In the genomic region with DNA sequence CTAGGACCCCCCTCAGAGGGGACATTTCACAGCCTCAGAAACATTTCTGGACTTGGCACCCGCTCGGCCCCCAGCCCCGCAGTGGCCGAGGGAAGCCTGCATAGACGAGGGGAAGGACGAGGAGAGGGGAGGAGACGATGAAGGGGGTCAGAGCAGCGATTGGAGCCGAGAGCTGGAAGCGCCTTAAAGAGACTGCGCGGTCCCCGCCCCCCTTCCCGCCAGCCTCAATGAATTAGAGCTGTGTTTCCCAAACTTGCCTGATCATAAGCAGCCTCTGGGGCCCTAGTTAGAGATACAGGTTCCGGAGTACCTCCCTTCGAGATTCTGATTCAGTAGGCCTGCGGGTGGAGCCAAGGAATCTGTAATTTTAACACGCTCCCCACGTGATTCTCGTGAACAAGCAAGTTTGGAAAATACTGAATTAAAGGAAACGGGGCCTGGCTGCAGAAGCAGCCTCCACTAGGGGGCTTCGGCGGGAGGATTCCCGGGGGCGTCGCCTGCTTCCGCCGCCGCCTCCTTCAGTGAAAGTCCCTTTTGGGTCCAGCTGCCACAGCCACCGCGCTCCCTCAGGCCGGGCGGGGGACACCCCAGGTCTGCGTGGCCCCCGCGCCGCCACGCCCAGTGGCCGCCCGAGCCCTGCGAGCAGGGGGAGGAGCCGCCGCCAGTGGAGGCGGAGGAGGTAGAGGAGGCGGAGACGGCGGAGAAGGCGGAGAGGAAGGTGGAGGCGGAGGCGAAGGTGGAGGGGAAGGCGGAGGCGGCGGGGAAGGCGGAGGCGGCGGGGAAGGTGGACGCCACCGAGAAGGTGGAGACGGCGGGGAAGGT, we compare ENCODE assay signal across 8 cellular contexts. TPM values are rescaled to one million over a fixed set of nuclear protein-coding genes. Genes with fewer than 3 reads are reported as not detected.
A peak's percentile ranks its signal among the peaks of the same experiment; 100 is the strongest.
DNase-seq lines count a peak whose midpoint lies in the region; FAIRE-seq and TF ChIP-seq lines count a peak whose summit lies in the region.

Gene USP27X, plus strand, starts transcription at position 651 of the 822 bp plus-strand sequence. CDS start 824 bp downstream, outside the sequence.

- peak within 1 kb of the TSS; percentile 93 for H2AFZ ChIP-seq in neuronal stem cell (ENCODE audit: low read length)

- H3K27ac ChIP-seq in neuronal stem cell (replicated peaks; ENCODE audit: low read length) (peak within 1 kb of the TSS; percentile 82), subcutaneous abdominal adipose tissue (ENCODE audit: low read depth, low read length) (peak within 1 kb of the TSS; percentile 67)

- no peaks in the 10 kb centered on the region for H3K27me3 ChIP-seq in neuronal stem cell (ENCODE audit: control insufficient read depth in 3 of 3, insufficient read depth in 3 of 3, low read depth in 1 of 3, low read length in 3 of 3)
- H3K27me3 ChIP-seq in subcutaneous abdominal adipose tissue (ENCODE audit: control insufficient read depth in 5 of 5, insufficient read depth in 4 of 5, low read length in 5 of 5) = peaks cover 0 to 8% (median 5%) of the 10 kb centered on the region in 5 donors

- H4K8ac ChIP-seq in neuronal stem cell (ENCODE audit: low read depth, low read length) = no peak within 1 kb of the TSS

- H3K4me1 ChIP-seq in ES-I3 (ENCODE audit: insufficient read depth, low read length) (no peaks in the 10 kb centered on the region), neuronal stem cell (ENCODE audit: control insufficient read depth in 2 of 2, insufficient read depth in 1 of 2, low read depth in 1 of 2, low read length in 2 of 2) (peaks cover 2 to 7% of the 10 kb centered on the region in 2 donors), subcutaneous abdominal adipose tissue (ENCODE audit: control insufficient read depth in 5 of 5, insufficient read depth in 5 of 5, low read length in 5 of 5) (peaks cover 0 to 24% (median 13%) of the 10 kb centered on the region in 5 donors)

- H2BK5ac ChIP-seq in neuronal stem cell (ENCODE audit: low read length) = no peak within 1 kb of the TSS

- no peak for FAIRE-seq in H54 (lab: Jason Lieb, UNC)

- H3K36me3 ChIP-seq in ES-I3 (ENCODE audit: insufficient read depth, low read length) (no peaks in the 10 kb centered on the region; the same call in 1 of the 2 replicates), neuronal stem cell (replicated peaks in 1 of 2; ENCODE audit: control insufficient read depth in 2 of 2, insufficient read depth in 2 of 2, low read length in 2 of 2) (peaks cover 9 to 18% of the 10 kb centered on the region in 2 donors), subcutaneous abdominal adipose tissue (ENCODE audit: control insufficient read depth in 5 of 5, insufficient read depth in 5 of 5, low read length in 5 of 5) (no peaks in the 10 kb centered on the region)

- H3K23ac ChIP-seq in neuronal stem cell (ENCODE audit: low read depth, low read length, poor library complexity) = peak within 1 kb of the TSS; percentile 55

- peak within 1 kb of the TSS; percentile 62 for H3K4me2 ChIP-seq in neuronal stem cell (ENCODE audit: insufficient read depth, low read length, poor library complexity, severe bottlenecking)

- DNase-seq in H54 (ENCODE audit: insufficient read length, low spot score) = peak; percentile 30
- DNase-seq in LNCaP clone FGC (ENCODE audit: low read depth) = no peak
- DNase-seq in SHP77 (lab: John Stamatoyannopoulos, UW) = peak; percentile 42 to 68
- DNase-seq in activated gamma-delta T cell treated with anti-CD3 and anti-CD28 coated beads, Interleukin-2, amount 50 U/mL, for 16 hours (ENCODE audit: low read depth) = peak; percentile 58
- peak; percentile 88 for DNase-seq in foreskin melanocyte
- peak; percentile 64 for DNase-seq in neuronal stem cell (ENCODE audit: low spot score)

- no CpG with 5 or more reads among the region's 60 CpGs for WGBS in neuronal stem cell (ENCODE audit: extremely low coverage in 2 of 2, insufficient read length in 2 of 2, insufficient replicate concordance in 1 of 2), 2 donors

- no peak within 1 kb of the TSS for H2BK15ac ChIP-seq in neuronal stem cell (ENCODE audit: low read length)

- H3K9me3 ChIP-seq in ES-I3 (ENCODE audit: control insufficient read depth, insufficient read depth, low read length) (no peaks in the 10 kb centered on the region), neuronal stem cell (replicated peaks in 1 of 2; ENCODE audit: control insufficient read depth in 2 of 2, insufficient read depth in 1 of 2, low read depth in 1 of 2, low read length in 2 of 2) (peaks cover 0 to 6% of the 10 kb centered on the region in 2 donors), subcutaneous abdominal adipose tissue (ENCODE audit: control insufficient read depth in 5 of 5, low read length in 5 of 5) (no peaks in the 10 kb centered on the region)

- no peak within 1 kb of the TSS for H3K4ac ChIP-seq in neuronal stem cell (ENCODE audit: low read length)

- H4K91ac ChIP-seq in neuronal stem cell (ENCODE audit: low read depth, low read length, poor library complexity) = no peak within 1 kb of the TSS

- peak within 1 kb of the TSS; percentile 80 for H3K18ac ChIP-seq in neuronal stem cell (ENCODE audit: low read length)

- no peak within 1 kb of the TSS for H2BK120ac ChIP-seq in neuronal stem cell (ENCODE audit: low read depth, low read length)

- TF ChIP-seq CTCF in LNCaP clone FGC (IDR thresholded peaks at IDR 0.05; ENCODE audit: control insufficient read depth, extremely low read depth, insufficient read depth) = no peak

- H2BK12ac ChIP-seq in neuronal stem cell (ENCODE audit: low read length) = no peak within 1 kb of the TSS

- peak within 1 kb of the TSS; percentile 85 for H3K9ac ChIP-seq in ES-I3 (ENCODE audit: low read depth, low read length)
- H3K9ac ChIP-seq in neuronal stem cell (ENCODE audit: low read depth, low read length, poor library complexity) = peak within 1 kb of the TSS; percentile 70
- H3K9ac ChIP-seq in subcutaneous abdominal adipose tissue (ENCODE audit: low read length in 5 of 5) = peak within 1 kb of the TSS; percentile 13 to 73 (median 55)

- peak within 1 kb of the TSS; percentile 68 for H2AK5ac ChIP-seq in neuronal stem cell (ENCODE audit: low read depth, low read length)

- H3K4me3 ChIP-seq in LNCaP clone FGC (ENCODE audit: low read depth, low read length) (peak within 1 kb of the TSS; percentile 55), neuronal stem cell (ENCODE audit: low read length in 2 of 2) (peak within 1 kb of the TSS; percentile 61 to 87), subcutaneous abdominal adipose tissue (ENCODE audit: low read depth in 1 of 5, low read length in 5 of 5) (peak within 1 kb of the TSS; percentile 52 to 69 (median 61))

- H3K14ac ChIP-seq in neuronal stem cell (ENCODE audit: low read length) = no peak within 1 kb of the TSS

- H3K79me1 ChIP-seq in neuronal stem cell (ENCODE audit: low read depth, low read length) = peaks cover 5% of the 10 kb centered on the region

- TF ChIP-seq POLR2A in H54 (IDR thresholded peaks at IDR 0.05; ENCODE audit: low read depth, low read length) = peak; percentile 35

RNA-seq across cellular contexts. Expression of gene USP27X, which starts in this region (rescaled TPM):
- 6.6 TPM for polyA plus RNA-seq in neuronal stem cell (2013, experiment 1 of 2)
- polyA plus RNA-seq in neuronal stem cell (2013, experiment 2 of 2) = 6.5 TPM
